Comparison of ENCODE assay signal across 1 cellular context in genomic region chr15:85000189-85000864, GRCh38.
TF ChIP-seq lines count a peak whose summit lies in the region.

No MANE protein-coding gene starts in this region.

TF ChIP-seq in HepG2, 621 proteins besides CTCF, POLR2A, EP300 and RAD21 (continued from another document):
- TF ChIP-seq MEF2D (CRISPR knock-in tag; IDR thresholded peaks at IDR 0.05) (no peak), ZNF672 (CRISPR knock-in tag; IDR thresholded peaks at IDR 0.05) (no peak)
TF ChIP-seq in HepG2: peak in this region for 0.
